ENCODE assay signal across 10 cellular contexts in the genomic region with DNA sequence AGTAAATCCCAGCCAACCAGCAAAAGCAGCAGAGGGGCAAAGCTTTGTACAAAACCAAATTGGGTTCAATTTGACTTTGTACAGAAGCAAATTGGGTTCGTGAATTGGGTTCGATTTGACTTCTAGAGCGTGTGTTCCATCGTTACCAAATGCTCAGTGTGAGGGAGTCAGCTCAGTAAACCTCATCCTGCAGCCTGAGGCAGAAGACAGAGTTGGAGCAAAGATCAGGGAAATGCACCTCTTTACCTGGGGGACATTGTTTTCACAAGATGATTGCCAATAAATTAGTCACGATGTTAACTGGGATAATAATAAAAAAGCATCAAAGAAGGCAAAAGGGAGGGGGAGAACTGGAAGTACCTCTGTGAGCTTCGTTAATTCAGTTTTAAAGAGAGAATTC. TPM values are rescaled to one million over a fixed set of nuclear protein-coding genes. Genes with fewer than 3 reads are reported as not detected.
DNase-seq lines count a peak whose midpoint lies in the region; ATAC-seq, FAIRE-seq and TF ChIP-seq lines count a peak whose summit lies in the region.
"Had no signal": no experiment of that assay in that cellular context is flagged by ENCODE, and none has a peak within 500 bp of the region (broad histone marks: within the 10 kb centered on the region; RNA-seq: fewer than 3 reads in every experiment).

No MANE protein-coding gene starts in this region.

- peaks cover 9% of the 10 kb centered on the region for H4K20me1 ChIP-seq in DND-41 (ENCODE audit: insufficient read depth, low read length)

- no peak for ATAC-seq in DND-41 (ENCODE audit: insufficient read depth, low read depth)
- no peak for ATAC-seq in activated T-helper 17 cell treated with anti-CD3 and anti-CD28 coated beads, Interleukin-2, amount 50 U/mL, for 72 hours (replicated peaks)
- no peak for ATAC-seq in left lobe of liver

- H3K9me3 ChIP-seq in DND-41 (ENCODE audit: insufficient read depth, low read length, severe bottlenecking), result no peaks in the 10 kb centered on the region
- no peaks in the 10 kb centered on the region for H3K9me3 ChIP-seq in skeletal muscle satellite cell (replicated peaks; ENCODE audit: low read length)

- H3K27ac ChIP-seq in DND-41 (ENCODE audit: low read length), result no peak overlapping the region
- no peak overlapping the region for H3K27ac ChIP-seq in brain microvascular endothelial cell
- H3K27ac ChIP-seq: cardiac muscle cell had no signal

- H3K4me3 ChIP-seq in DND-41 (ENCODE audit: low read depth in 1 of 2, low read length in 2 of 2) (no peak overlapping the region), iPS-11a (ENCODE audit: low read depth, low read length) (peak overlapping the region; percentile 88), skeletal muscle satellite cell (ENCODE audit: low read length) (peak overlapping the region; percentile 56), brain microvascular endothelial cell (ENCODE audit: low read depth, low read length) (no peak overlapping the region)

- FAIRE-seq in RCC 7860 (lab: Jason Lieb, UNC), result no peak

- no peak overlapping the region for H3K9ac ChIP-seq in DND-41 (ENCODE audit: low read depth, low read length)
- no peak overlapping the region for H3K9ac ChIP-seq in skeletal muscle satellite cell (ENCODE audit: low read depth, low read length)

- H3K36me3 ChIP-seq in DND-41 (ENCODE audit: insufficient read depth, low read length) (no peaks in the 10 kb centered on the region; the same call in 1 of the 2 replicates), skeletal muscle satellite cell (ENCODE audit: insufficient read depth, low read length) (no peaks in the 10 kb centered on the region), brain microvascular endothelial cell (replicated peaks) (no peaks in the 10 kb centered on the region)
- H3K36me3 ChIP-seq: cardiac muscle cell had no signal

- no peaks in the 10 kb centered on the region for H3K79me2 ChIP-seq in DND-41 (ENCODE audit: insufficient read depth, low read length)

- peaks cover 31% of the 10 kb centered on the region for H3K4me1 ChIP-seq in DND-41 (ENCODE audit: insufficient read depth, low read length)
- peaks cover 28% of the 10 kb centered on the region for H3K4me1 ChIP-seq in skeletal muscle satellite cell (ENCODE audit: control insufficient read depth, insufficient read depth, low read length)

- H3K27ac Mint-ChIP-seq in activated T-helper 17 cell treated with anti-CD3 and anti-CD28 coated beads, Interleukin-2, amount 50 U/mL, for 72 hours, result no peak overlapping the region

- H3K9me3 Mint-ChIP-seq in activated T-helper 17 cell treated with anti-CD3 and anti-CD28 coated beads, Interleukin-2, amount 50 U/mL, for 72 hours, result no peaks in the 10 kb centered on the region

- H3K4me2 ChIP-seq in DND-41 (ENCODE audit: insufficient read depth, low read length) (peak overlapping the region; percentile 94; the same call in 1 of the 2 replicates), skeletal muscle satellite cell (ENCODE audit: low read length) (peak overlapping the region; percentile 93)

- peaks cover 8% of the 10 kb centered on the region for H3K27me3 Mint-ChIP-seq in activated T-helper 17 cell treated with anti-CD3 and anti-CD28 coated beads, Interleukin-2, amount 50 U/mL, for 72 hours

- H3K27me3 ChIP-seq in DND-41 (ENCODE audit: insufficient read depth, low read length, poor library complexity) (peaks cover 38% of the 10 kb centered on the region), skeletal muscle satellite cell (ENCODE audit: control insufficient read depth, insufficient read depth, low read length) (peaks cover 4% of the 10 kb centered on the region), brain microvascular endothelial cell (replicated peaks) (no peaks in the 10 kb centered on the region)
- H3K27me3 ChIP-seq: cardiac muscle cell had no signal

- in situ Hi-C loops in brain microvascular endothelial cell (cut with HindIII; ENCODE audit: low pct_ligation_motif_present, low sequenced_read_pairs), result no loop called here

- no peaks in the 10 kb centered on the region for H3K36me3 Mint-ChIP-seq in activated T-helper 17 cell treated with anti-CD3 and anti-CD28 coated beads, Interleukin-2, amount 50 U/mL, for 72 hours (ENCODE audit: low read depth)

- H3K4me1 Mint-ChIP-seq in activated T-helper 17 cell treated with anti-CD3 and anti-CD28 coated beads, Interleukin-2, amount 50 U/mL, for 72 hours, result peaks cover 16% of the 10 kb centered on the region

- DNase-seq in DND-41, result no peak
- no peak for DNase-seq in left lobe of liver (ENCODE audit: low spot score)
- DNase-seq in RCC 7860 (ENCODE audit: low spot score), result no peak
- DNase-seq in brain microvascular endothelial cell, result no peak
- DNase-seq in cerebellar cortex (ENCODE audit: low spot score), result no peak
- DNase-seq: NCI-H1694 had no signal

- TF ChIP-seq CTCF in DND-41 (IDR thresholded peaks at IDR 0.05; ENCODE audit: borderline replicate concordance, extremely low read depth, low read length, poor library complexity, severe bottlenecking) (no peak), brain microvascular endothelial cell (IDR thresholded peaks at IDR 0.05; ENCODE audit: low read depth, low read length, missing control alignments) (no peak)

- peak overlapping the region; percentile 72 for H3K4me3 Mint-ChIP-seq in activated T-helper 17 cell treated with anti-CD3 and anti-CD28 coated beads, Interleukin-2, amount 50 U/mL, for 72 hours

- H2AFZ ChIP-seq in DND-41 (ENCODE audit: low read depth, low read length), result no peak overlapping the region

RNA-seq across cellular contexts. Expression of gene RAB20, which starts 1.5 kb away (rescaled TPM):
- 1 to 10 TPM; 2.4 to 3.7 TPM for total RNA-seq in activated T-helper 17 cell treated with anti-CD3 and anti-CD28 coated beads, Interleukin-2, amount 50 U/mL, for 72 hours
- total RNA-seq in skeletal muscle satellite cell (2012; rRNA removed), result 10.4 and 11.8 TPM in 2 replicates
- 12.3 TPM for total RNA-seq in left lobe of liver

RNA-seq across cellular contexts. Expression of gene NAXD, which starts 55.4 kb away (rescaled TPM):
- total RNA-seq in activated T-helper 17 cell treated with anti-CD3 and anti-CD28 coated beads, Interleukin-2, amount 50 U/mL, for 72 hours, result 10 to 100 TPM; 22.7 to 23.8 TPM
- total RNA-seq in skeletal muscle satellite cell (2012; rRNA removed), result 12.4 and 14.6 TPM in 2 replicates
- total RNA-seq in left lobe of liver, result 34.4 TPM

Comparison
In these comparisons a context has a peak if more than half of its experiments do, and no peak if none do; other contexts are left out.
1. H3K4me3 ChIP-seq: peak in iPS-11a (single experiment) and skeletal muscle satellite cell (single experiment); none in DND-41 (0 of 2) and brain microvascular endothelial cell (single experiment).